Comparison of ENCODE assay signal across 1 cellular context in the genomic region with DNA sequence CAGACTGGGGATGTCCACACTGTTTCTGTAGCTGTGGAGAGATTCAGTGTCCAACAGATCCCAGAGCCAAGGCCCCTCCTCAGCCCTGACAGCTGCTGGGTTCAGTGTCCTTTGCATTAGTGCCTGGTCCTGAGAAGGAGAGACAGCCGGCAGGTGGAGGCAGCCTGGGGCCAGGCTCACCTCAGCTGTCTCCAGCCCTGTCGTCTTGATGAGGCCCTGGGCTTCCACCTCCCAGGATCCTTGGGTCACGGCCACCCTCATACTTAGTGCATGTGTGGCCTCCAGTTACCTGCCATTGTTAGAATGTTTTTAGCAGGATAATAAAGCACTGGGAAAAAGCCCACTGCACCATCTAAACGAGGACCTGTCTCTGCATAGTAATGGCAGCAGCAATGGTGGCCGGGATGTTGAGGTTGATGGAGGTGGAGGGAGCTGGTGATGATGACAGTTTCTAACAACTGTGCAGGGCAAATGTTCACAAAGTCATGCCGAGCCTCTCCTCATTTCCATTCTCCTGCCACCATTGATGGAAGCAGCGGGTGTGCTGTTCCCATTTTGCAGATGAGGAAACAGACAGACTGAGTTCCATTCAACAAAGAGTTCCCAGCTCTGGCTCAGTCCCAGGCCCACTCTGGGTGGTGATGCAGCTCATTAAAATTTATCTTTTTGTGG.
TF ChIP-seq lines count a peak whose summit lies in the region.

No MANE protein-coding gene starts in this region.

TF ChIP-seq in H1, 55 proteins besides CTCF, POLR2A, EP300 and RAD21:
- 0 out of 2 replicates have a peak, but pooled peaks have one; percentile 63 for TF ChIP-seq KDM1A (IDR thresholded peaks at IDR 0.05; ENCODE audit: borderline replicate concordance, low read length)
- TF ChIP-seq POLR2AphosphoS5 (IDR thresholded peaks at IDR 0.05; ENCODE audit: low read depth, low read length): no peak
